Comparison of ENCODE assay signal across 9 cellular contexts in the genomic region with DNA sequence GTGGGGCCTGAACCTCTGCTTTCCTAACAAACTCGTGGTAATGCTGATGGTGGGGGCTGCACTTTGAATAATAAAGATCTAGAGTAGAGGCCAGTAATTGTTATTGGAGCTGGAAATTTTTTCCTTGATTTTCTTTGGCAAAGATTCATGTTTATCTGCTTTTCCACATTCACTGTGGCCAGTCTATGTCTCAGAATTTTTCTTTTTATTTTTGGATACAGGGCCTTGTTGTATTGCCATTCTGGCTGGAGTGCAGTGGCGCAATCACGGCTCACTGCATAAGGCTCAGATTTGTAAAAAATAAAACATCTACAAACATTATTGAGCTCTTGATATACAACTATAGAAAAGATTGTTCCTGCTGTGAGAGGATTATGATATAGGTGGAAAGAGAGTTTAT. TPM values are rescaled to one million over a fixed set of nuclear protein-coding genes. Genes with fewer than 3 reads are reported as not detected.
DNase-seq lines count a peak whose midpoint lies in the region; ATAC-seq and TF ChIP-seq lines count a peak whose summit lies in the region.
"Had no signal": no experiment of that assay in that cellular context is flagged by ENCODE, and none has a peak within 500 bp of the region (broad histone marks: within the 10 kb centered on the region; RNA-seq: fewer than 3 reads in every experiment).

No MANE protein-coding gene starts in this region.

- H3K4me3 Mint-ChIP-seq in activated naive CD4-positive, alpha-beta T cell treated with anti-CD3 and anti-CD28 coated beads for 36 hours, result peak overlapping the region; percentile 98
- peak overlapping the region; percentile 98 for H3K4me3 Mint-ChIP-seq in activated naive CD8-positive, alpha-beta T cell treated with anti-CD3 and anti-CD28 coated beads, Interleukin-2, amount 50 U/mL, for 24 hours
- peak overlapping the region; percentile 93 to 99 (median 97) for H3K4me3 Mint-ChIP-seq in immature natural killer cell

- peaks cover 0 to 10% (median 7%) of the 10 kb centered on the region in 3 donors for H3K36me3 ChIP-seq in tibial artery
- H3K36me3 ChIP-seq in uterus, result no peaks in the 10 kb centered on the region

- intact Hi-C loops in activated naive CD4-positive, alpha-beta T cell treated with anti-CD3 and anti-CD28 coated beads for 36 hours (cut with micrococcal nuclease), result loop anchor here (5.0 to 10.0 kb wide), 5 partner anchors 352 to 1415 kb away; a partner anchor contains a TSS
- intact Hi-C loops in tibial artery (cut with DNase I; ENCODE audit: low total_unique reads), result no loop called here
- intact Hi-C loops in uterus (cut with DNase I; ENCODE audit: low total_unique reads), result no loop called here

- H3K4me3 ChIP-seq in tibial artery (peak overlapping the region; percentile 74 to 95), uterus (peak overlapping the region in 1 of 2 donors; percentile 79)

- DNase-seq in activated naive CD4-positive, alpha-beta T cell treated with anti-CD3 and anti-CD28 coated beads for 36 hours, result no peak
- no peak for DNase-seq in activated naive CD4-positive, alpha-beta T cell treated with anti-CD3 and anti-CD28 coated beads, Interleukin-2, amount 50 U/mL, for 16 hours
- no peak for DNase-seq in activated naive CD8-positive, alpha-beta T cell treated with anti-CD3 and anti-CD28 coated beads, Interleukin-2, amount 50 U/mL, for 24 hours
- DNase-seq in immature natural killer cell (no peak), tibial artery (peak in 1 of 2 donors; percentile 60), uterus (no peak), NCI-H2196 treated with DMSO at 0.1 percent for 48 hours (lab: John Stamatoyannopoulos, UW; ENCODE audit: unreplicated experiment) (no peak)
- DNase-seq: NCI-H524 had no signal

- no peak for ATAC-seq in activated naive CD8-positive, alpha-beta T cell treated with anti-CD3 and anti-CD28 coated beads, Interleukin-2, amount 50 U/mL, for 24 hours
- no peak for ATAC-seq in GM18867 (IDR thresholded peaks at IDR 0.05; ENCODE audit: unreplicated experiment)

- CTCF ChIA-PET in activated naive CD4-positive, alpha-beta T cell treated with anti-CD3 and anti-CD28 coated beads for 36 hours (lab: Charles Lee), result no interaction called here

- H3K36me3 Mint-ChIP-seq in activated naive CD4-positive, alpha-beta T cell treated with anti-CD3 and anti-CD28 coated beads for 36 hours (ENCODE audit: low read depth), result peaks cover 12% of the 10 kb centered on the region
- H3K36me3 Mint-ChIP-seq in activated naive CD8-positive, alpha-beta T cell treated with anti-CD3 and anti-CD28 coated beads, Interleukin-2, amount 50 U/mL, for 24 hours (ENCODE audit: low read depth), result peaks cover 12% of the 10 kb centered on the region
- no peaks in the 10 kb centered on the region for H3K36me3 Mint-ChIP-seq in immature natural killer cell

- H3K27ac ChIP-seq in tibial artery (peak overlapping the region; percentile 77 to 87), uterus (no peak overlapping the region)

- H3K27me3 ChIP-seq in tibial artery (no peaks in the 10 kb centered on the region), uterus (no peaks in the 10 kb centered on the region)

- H3K4me1 ChIP-seq in tibial artery (peaks cover 0 to 45% (median 14%) of the 10 kb centered on the region in 4 donors), uterus (no peaks in the 10 kb centered on the region)

- no peak for TF ChIP-seq POLR2A in uterus (IDR thresholded peaks at IDR 0.05)

- TF ChIP-seq CTCF in tibial artery (IDR thresholded peaks at IDR 0.05) (no peak), uterus (IDR thresholded peaks at IDR 0.05) (no peak)

- H3K9me3 ChIP-seq in tibial artery (no peaks in the 10 kb centered on the region), uterus (no peaks in the 10 kb centered on the region)

- no peak overlapping the region for H3K27ac Mint-ChIP-seq in activated naive CD4-positive, alpha-beta T cell treated with anti-CD3 and anti-CD28 coated beads for 36 hours
- H3K27ac Mint-ChIP-seq in activated naive CD8-positive, alpha-beta T cell treated with anti-CD3 and anti-CD28 coated beads, Interleukin-2, amount 50 U/mL, for 24 hours, result no peak overlapping the region
- H3K27ac Mint-ChIP-seq in immature natural killer cell, result peak overlapping the region in 1 of 6 donors; percentile 90

- H3K9me3 Mint-ChIP-seq in activated naive CD4-positive, alpha-beta T cell treated with anti-CD3 and anti-CD28 coated beads for 36 hours, result no peaks in the 10 kb centered on the region
- H3K9me3 Mint-ChIP-seq in activated naive CD8-positive, alpha-beta T cell treated with anti-CD3 and anti-CD28 coated beads, Interleukin-2, amount 50 U/mL, for 24 hours, result no peaks in the 10 kb centered on the region
- H3K9me3 Mint-ChIP-seq in immature natural killer cell, result no peaks in the 10 kb centered on the region

- peaks cover 32% of the 10 kb centered on the region for H3K4me1 Mint-ChIP-seq in activated naive CD4-positive, alpha-beta T cell treated with anti-CD3 and anti-CD28 coated beads for 36 hours (ENCODE audit: low read depth)
- H3K4me1 Mint-ChIP-seq in activated naive CD8-positive, alpha-beta T cell treated with anti-CD3 and anti-CD28 coated beads, Interleukin-2, amount 50 U/mL, for 24 hours, result peaks cover 37% of the 10 kb centered on the region
- peaks cover 41 to 53% of the 10 kb centered on the region in 2 donors for H3K4me1 Mint-ChIP-seq in immature natural killer cell

- no peaks in the 10 kb centered on the region for H3K27me3 Mint-ChIP-seq in activated naive CD4-positive, alpha-beta T cell treated with anti-CD3 and anti-CD28 coated beads for 36 hours (ENCODE audit: low read depth)
- H3K27me3 Mint-ChIP-seq in activated naive CD8-positive, alpha-beta T cell treated with anti-CD3 and anti-CD28 coated beads, Interleukin-2, amount 50 U/mL, for 24 hours, result no peaks in the 10 kb centered on the region
- H3K27me3 Mint-ChIP-seq in immature natural killer cell (ENCODE audit: low read depth in 3 of 3), result peaks cover 0 to 3% (median 2%) of the 10 kb centered on the region in 3 donors

RNA-seq across cellular contexts. Expression of a gene that starts 1.6 kb away (rescaled TPM):
- 10 to 100 TPM; 21.8 to 24.8 TPM for total RNA-seq in activated naive CD4-positive, alpha-beta T cell treated with anti-CD3 and anti-CD28 coated beads for 36 hours
- 10 to 100 TPM in 2 of 3 donors, 1 to 10 TPM in 1; 7.3 to 20.2 (median 11.3) TPM for polyA plus RNA-seq in immature natural killer cell
- 10 to 100 TPM; 19.0 to 38.5 (median 29.5) TPM for total RNA-seq in uterus

Comparison
In these comparisons a context has a peak if more than half of its experiments do, and no peak if none do; other contexts are left out.
1. H3K27ac ChIP-seq: peak in tibial artery (2 of 2); none in uterus (0 of 2).
2. Peak in every context shown above with its lines, with median percentiles within 50 percentile points of each other: H3K4me3 Mint-ChIP-seq.